In genomic region chr14:45134051-45134958, GRCh38 we compare ENCODE assay signal across 8 cellular contexts. TPM values are rescaled to one million over a fixed set of nuclear protein-coding genes. Genes with fewer than 3 reads are reported as not detected.
DNase-seq lines count a peak whose midpoint lies in the region; ATAC-seq, FAIRE-seq and TF ChIP-seq lines count a peak whose summit lies in the region.

Gene FKBP3, minus strand, starts transcription at chr14:45134481. Its CDS starts 25 bp downstream, at chr14:45134456.

- H3K4me3 ChIP-seq in WERI-Rb-1 (ENCODE audit: low read depth, low read length) (peak within 1 kb of the TSS; percentile 86), bronchial epithelial cell (ENCODE audit: low read depth, low read length) (peak within 1 kb of the TSS; percentile 71)

- no peak for FAIRE-seq in bronchial epithelial cell (lab: Jason Lieb, UNC)

- in situ Hi-C loops in ACHN (cut with HindIII; ENCODE audit: low pct_ligation_motif_present, low pct_unique_long_range_greater_than_20kb, low sequenced_read_pairs): no loop called here

- DNase-seq in ACHN (peak; percentile 99), NCI-H2196 treated with DMSO at 0.1 percent for 48 hours (lab: John Stamatoyannopoulos, UW; ENCODE audit: unreplicated experiment) (peak; percentile 98), WERI-Rb-1 (peak; percentile 98), bronchial epithelial cell (ENCODE audit: low read depth) (peak; percentile 97), iPS-NIHi7 (ENCODE audit: extremely low spot score) (peak; percentile 98), smooth muscle cell of the brain vasculature (ENCODE audit: low read depth, low spot score) (peak; percentile 97)

- H3K36me3 ChIP-seq in WERI-Rb-1: peaks cover 6% of the 10 kb centered on the region
- no peaks in the 10 kb centered on the region for H3K36me3 ChIP-seq in bronchial epithelial cell (ENCODE audit: control insufficient read depth, insufficient read depth, low read length)

- no peaks in the 10 kb centered on the region for H3K27me3 ChIP-seq in WERI-Rb-1 (ENCODE audit: insufficient read depth, low read depth, severe bottlenecking)
- H3K27me3 ChIP-seq in bronchial epithelial cell (ENCODE audit: control insufficient read depth, insufficient read depth, low read length): no peaks in the 10 kb centered on the region

- TF ChIP-seq CTCF in WERI-Rb-1 (IDR thresholded peaks at IDR 0.05; ENCODE audit: low read depth, low read length) (peak; percentile 36; the same call in 1 of the 2 replicates), bronchial epithelial cell (IDR thresholded peaks at IDR 0.05; ENCODE audit: insufficient read depth, low read length, severe bottlenecking) (peak; percentile 23)

- ATAC-seq in GM18868 (IDR thresholded peaks at IDR 0.05; ENCODE audit: unreplicated experiment) (peak; percentile 89), HG03135 (IDR thresholded peaks at IDR 0.05; ENCODE audit: unreplicated experiment) (peak; percentile 92)

- no peaks in the 10 kb centered on the region for H3K9me3 ChIP-seq in WERI-Rb-1 (ENCODE audit: severe bottlenecking)

- peak within 1 kb of the TSS; percentile 91 for H3K27ac ChIP-seq in WERI-Rb-1

RNA-seq across cellular contexts. Expression of gene FKBP3, which starts in this region (rescaled TPM):
- total RNA-seq in bronchial epithelial cell: 14.0 and 27.9 TPM in 2 replicates

Comparison
In these comparisons a context has a peak if more than half of its experiments do, and no peak if none do; other contexts are left out.
1. Peak in every context shown above with its lines: DNase-seq, ATAC-seq, H3K4me3 ChIP-seq and H3K27ac ChIP-seq.